In genomic region chr17:40485851-40486512, GRCh38 we compare ENCODE assay signal across 9 cellular contexts. TPM values are rescaled to one million over a fixed set of nuclear protein-coding genes. Genes with fewer than 3 reads are reported as not detected.
DNase-seq lines count a peak whose midpoint lies in the region; ATAC-seq and TF ChIP-seq lines count a peak whose summit lies in the region.
"Had no signal": no experiment of that assay in that cellular context is flagged by ENCODE, and none has a peak within 500 bp of the region (broad histone marks: within the 10 kb centered on the region; RNA-seq: fewer than 3 reads in every experiment).

No MANE protein-coding gene starts in this region.

- peak overlapping the region; percentile 66 for H3K4me2 ChIP-seq in osteoblast (ENCODE audit: insufficient read depth, low read length)
- H3K4me2 ChIP-seq in neuronal stem cell (ENCODE audit: insufficient read depth, low read length, poor library complexity, severe bottlenecking) = no peak overlapping the region

- ATAC-seq in GM19395 (IDR thresholded peaks at IDR 0.05; ENCODE audit: unreplicated experiment) = no peak

- no peak overlapping the region for H2BK12ac ChIP-seq in neuronal stem cell (ENCODE audit: low read length)

- intact Hi-C loops in colonic mucosa (cut with DNase I) = no loop called here

- no peaks in the 10 kb centered on the region for H3K79me2 ChIP-seq in osteoblast (ENCODE audit: insufficient read depth, low read length)

- TF ChIP-seq CTCF in colonic mucosa (IDR thresholded peaks at IDR 0.05) (no peak), osteoblast (IDR thresholded peaks at IDR 0.05; ENCODE audit: extremely low read depth, low read depth, low read length) (no peak)

- H2BK15ac ChIP-seq in neuronal stem cell (ENCODE audit: low read length) = no peak overlapping the region

- no peaks in the 10 kb centered on the region for H4K20me1 ChIP-seq in osteoblast (ENCODE audit: insufficient read depth, low read length)

- H3K27ac ChIP-seq in SJSA1 (peak overlapping the region; percentile 96), colonic mucosa (peak overlapping the region; percentile 44), osteoblast (ENCODE audit: low read depth, low read length) (peak overlapping the region; percentile 97), neuronal stem cell (replicated peaks; ENCODE audit: low read length) (no peak overlapping the region)

- H2AFZ ChIP-seq in osteoblast (ENCODE audit: low read length) (no peak overlapping the region), neuronal stem cell (ENCODE audit: low read length) (no peak overlapping the region)

- no peak overlapping the region for H4K8ac ChIP-seq in neuronal stem cell (ENCODE audit: low read depth, low read length)

- no peaks in the 10 kb centered on the region for H3K79me1 ChIP-seq in neuronal stem cell (ENCODE audit: low read depth, low read length)

- no peak overlapping the region for H3K23ac ChIP-seq in neuronal stem cell (ENCODE audit: low read depth, low read length, poor library complexity)

- no peak overlapping the region for H2AK5ac ChIP-seq in neuronal stem cell (ENCODE audit: low read depth, low read length)

- H3K9ac ChIP-seq in colonic mucosa (ENCODE audit: low read depth in 2 of 2, low read length in 2 of 2) (peak overlapping the region in 1 of 2 donors; percentile 2), neuronal stem cell (ENCODE audit: low read depth, low read length, poor library complexity) (no peak overlapping the region)

- DNase-seq in HCEC 1CT (peak; percentile 98), SJSA1 (ENCODE audit: low read depth in 1 of 2, low spot score in 2 of 2) (peak; percentile 94 to 95), colonic mucosa (no peak), osteoblast (ENCODE audit: insufficient read length, low spot score, missing footprints) (peak; percentile 97), NCI-H1417 (lab: John Stamatoyannopoulos, UW) (no peak), G401 (ENCODE audit: low spot score) (no peak), neuronal stem cell (ENCODE audit: low spot score) (no peak)

- H3K36me3 ChIP-seq in SJSA1 (no peaks in the 10 kb centered on the region), colonic mucosa (no peaks in the 10 kb centered on the region), osteoblast (ENCODE audit: insufficient read depth, low read length) (no peaks in the 10 kb centered on the region), neuronal stem cell (replicated peaks in 1 of 2; ENCODE audit: control insufficient read depth in 2 of 2, insufficient read depth in 2 of 2, low read length in 2 of 2) (no peaks in the 10 kb centered on the region)

- no peak overlapping the region for H2BK120ac ChIP-seq in neuronal stem cell (ENCODE audit: low read depth, low read length)

- in situ Hi-C loops in G401 (cut with HindIII; ENCODE audit: low sequenced_read_pairs) = no loop called here

- H3K4me1 ChIP-seq in SJSA1 (replicated peaks) (peaks cover 30% of the 10 kb centered on the region), colonic mucosa (peaks cover 13% of the 10 kb centered on the region), osteoblast (ENCODE audit: insufficient read depth, low read length) (peaks cover 48% of the 10 kb centered on the region), neuronal stem cell (ENCODE audit: control insufficient read depth in 2 of 2, insufficient read depth in 1 of 2, low read depth in 1 of 2, low read length in 2 of 2) (peaks cover 18 to 21% of the 10 kb centered on the region in 2 donors)

- WGBS in neuronal stem cell (ENCODE audit: extremely low coverage in 2 of 2, insufficient read length in 2 of 2, insufficient replicate concordance in 1 of 2), 2 donors = no CpG with 5 or more reads among the region's 17 CpGs

- H3K9me3 ChIP-seq in SJSA1 (replicated peaks) (no peaks in the 10 kb centered on the region), colonic mucosa (no peaks in the 10 kb centered on the region), osteoblast (ENCODE audit: low read depth, low read length) (no peaks in the 10 kb centered on the region), neuronal stem cell (replicated peaks in 1 of 2; ENCODE audit: control insufficient read depth in 2 of 2, insufficient read depth in 1 of 2, low read depth in 1 of 2, low read length in 2 of 2) (no peaks in the 10 kb centered on the region)

- no peak overlapping the region for H2BK5ac ChIP-seq in neuronal stem cell (ENCODE audit: low read length)

- no peak overlapping the region for H4K91ac ChIP-seq in neuronal stem cell (ENCODE audit: low read depth, low read length, poor library complexity)

- no peak overlapping the region for H3K4ac ChIP-seq in neuronal stem cell (ENCODE audit: low read length)

- H3K14ac ChIP-seq in neuronal stem cell (ENCODE audit: low read length) = no peak overlapping the region

- H3K4me3 ChIP-seq in SJSA1 (peak overlapping the region; percentile 8; the same call in 1 of the 2 replicates), colonic mucosa (no peak overlapping the region), osteoblast (ENCODE audit: insufficient read depth, low read length) (peak overlapping the region; percentile 34), neuronal stem cell (ENCODE audit: low read length in 2 of 2) (no peak overlapping the region)

- H3K27me3 ChIP-seq in SJSA1 (replicated peaks) (no peaks in the 10 kb centered on the region), colonic mucosa (no peaks in the 10 kb centered on the region), osteoblast (ENCODE audit: insufficient read depth, low read length) (no peaks in the 10 kb centered on the region), neuronal stem cell (ENCODE audit: control insufficient read depth in 3 of 3, insufficient read depth in 3 of 3, low read depth in 1 of 3, low read length in 3 of 3) (peaks cover 0 to 45% (median 0%) of the 10 kb centered on the region in 3 experiments)

- no peak overlapping the region for H3K18ac ChIP-seq in neuronal stem cell (ENCODE audit: low read length)

RNA-seq across cellular contexts. Expression of gene TNS4, which starts 15.4 kb away (rescaled TPM):
- total RNA-seq in SJSA1 (2014; rRNA removed; shearing (Covaris generic)) = not detected in 2 replicates
- 10 to 100 TPM in 1 of 2 donors, 1 to 10 TPM in 1; 8.8 to 20.4 TPM for total RNA-seq in colonic mucosa
- total RNA-seq in osteoblast = under 0.01 and 0.29 TPM in 2 replicates
- not detected in 2 replicates for total RNA-seq in G401 (2014; rRNA removed; shearing (Covaris generic))
- not detected for polyA plus RNA-seq in neuronal stem cell (2013, experiment 1 of 2)
- polyA plus RNA-seq in neuronal stem cell (2013, experiment 2 of 2) = not detected
- polyA plus RNA-seq: neural cell had no signal

RNA-seq across cellular contexts. Expression of gene IGFBP4, which starts 42.7 kb away (rescaled TPM):
- 19.2 and 22.5 TPM in 2 replicates for total RNA-seq in SJSA1 (2014; rRNA removed; shearing (Covaris generic))
- total RNA-seq in colonic mucosa (100 to 1,000 TPM; 182 to 291 TPM), osteoblast (666 and 801 TPM in 2 replicates)
- 44.6 and 46.2 TPM in 2 replicates for total RNA-seq in G401 (2014; rRNA removed; shearing (Covaris generic))
- 36.1 TPM for polyA plus RNA-seq in neuronal stem cell (2013, experiment 1 of 2)
- polyA plus RNA-seq in neuronal stem cell (2013, experiment 2 of 2) = 34.4 TPM

Comparison
In these comparisons a context has a peak if more than half of its experiments do, and no peak if none do; other contexts are left out.
1. DNase-seq: peak in HCEC 1CT (single experiment), SJSA1 (2 of 2) and osteoblast (single experiment); none in colonic mucosa (single experiment), NCI-H1417 (0 of 3), G401 (single experiment) and neuronal stem cell (single experiment).
2. H3K4me3 ChIP-seq: peak in SJSA1 (single experiment) and osteoblast (single experiment); none in colonic mucosa (single experiment) and neuronal stem cell (0 of 2).